ENCODE assay signal across 1 cellular context in the genomic region with DNA sequence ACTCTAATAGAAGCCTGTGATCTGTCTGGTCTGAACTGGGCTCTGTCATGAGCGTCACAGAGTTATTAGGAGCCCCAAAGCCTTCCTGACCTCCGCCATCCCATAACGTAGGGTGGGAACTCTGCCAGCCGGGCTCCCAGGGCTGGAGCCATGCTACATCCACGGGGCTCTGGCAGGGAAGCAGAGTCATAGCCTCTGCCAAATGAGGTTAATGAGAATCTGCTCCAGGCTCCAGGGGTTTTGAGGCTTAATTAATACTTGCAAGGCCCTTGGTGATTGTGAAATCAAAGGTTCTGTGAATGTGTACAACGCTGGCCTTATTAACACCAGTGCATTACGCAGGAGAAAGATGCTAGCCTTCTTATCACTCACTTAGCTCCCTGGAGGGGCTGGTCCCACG.
TF ChIP-seq lines count a peak whose summit lies in the region.

No MANE protein-coding gene starts in this region.

TF ChIP-seq in K562, 482 proteins besides CTCF, POLR2A, EP300 and RAD21:
- TF ChIP-seq EGR1 (conservative IDR thresholded peaks at IDR 0.05): no peak
- peak; percentile 20; the same call in 1 of the 2 replicates for TF ChIP-seq CEBPB (tag; IDR thresholded peaks at IDR 0.05)
